ENCODE assay signal across 6 cellular contexts in the genomic region with DNA sequence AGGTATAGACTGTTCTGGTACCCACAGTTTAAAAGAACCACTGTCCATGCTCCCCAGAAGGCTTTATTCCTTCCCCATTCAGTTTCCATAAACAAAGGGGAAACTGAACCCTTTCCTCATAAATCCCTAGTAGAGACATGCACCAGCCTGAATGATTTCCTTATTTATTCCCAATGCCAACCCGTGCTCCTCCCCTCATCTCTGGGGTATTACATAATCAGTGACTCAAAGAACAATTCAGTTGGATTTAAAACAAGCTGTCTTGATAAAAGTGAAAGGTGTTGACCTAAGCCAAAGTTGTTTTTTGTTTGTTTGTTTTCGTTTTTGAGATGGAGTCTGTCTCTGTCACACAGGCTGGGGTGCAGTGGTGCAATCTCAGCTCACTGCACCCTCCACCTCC.
"Had no signal": no experiment of that assay in that cellular context is flagged by ENCODE, and none has a peak within 500 bp of the region (broad histone marks: within the 10 kb centered on the region; RNA-seq: fewer than 3 reads in every experiment).

No MANE protein-coding gene starts in this region.

- H3K4me3 ChIP-seq: GM23338 had no signal

- H3K27ac ChIP-seq: HL-60 had no signal

- DNase-seq: H9, HCEC 1CT, KBM-7 had no signal

- ATAC-seq: GM23338, HepG2 had no signal
